In the genomic region with DNA sequence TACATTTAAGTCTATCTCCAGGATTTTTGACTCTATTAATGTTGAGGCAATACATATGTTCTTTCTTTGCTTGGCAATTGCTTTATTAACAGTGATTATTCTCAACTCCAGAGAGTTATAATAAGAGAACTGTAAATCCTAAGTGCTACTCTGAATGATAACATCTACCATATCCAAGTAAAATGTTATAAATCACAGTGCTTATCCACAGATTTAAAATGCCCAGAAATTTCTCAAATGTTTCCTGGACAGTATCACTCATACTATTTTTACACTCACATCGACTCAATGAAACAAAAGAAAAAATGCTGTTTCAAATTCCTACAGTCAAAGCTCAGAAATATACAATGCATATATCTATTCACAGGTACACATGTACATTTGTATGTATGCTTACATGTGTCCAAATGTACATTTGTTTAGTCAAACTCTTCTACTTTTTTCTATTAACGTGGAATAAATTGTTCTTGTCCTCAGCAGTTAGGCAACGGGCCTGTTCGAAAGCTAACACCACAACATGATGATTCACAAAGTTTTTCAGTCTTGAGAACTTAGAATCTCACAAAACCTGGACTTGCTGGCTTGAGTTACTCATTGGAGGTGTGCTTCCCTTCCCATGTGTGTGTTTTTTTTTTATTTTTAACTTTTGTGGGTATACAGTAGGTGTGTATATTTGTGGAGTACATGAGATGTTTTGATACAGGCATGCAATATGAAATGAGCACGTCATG, we compare ENCODE assay signal across 15 cellular contexts.
A peak's percentile ranks its signal among the peaks of the same experiment; 100 is the strongest.
DNase-seq lines count a peak whose midpoint lies in the region; ATAC-seq and TF ChIP-seq lines count a peak whose summit lies in the region.
"Had no signal": no experiment of that assay in that cellular context is flagged by ENCODE, and none has a peak within 500 bp of the region (broad histone marks: within the 10 kb centered on the region; RNA-seq: fewer than 3 reads in every experiment).

No MANE protein-coding gene starts in this region.

- no peaks in the 10 kb centered on the region for H3K36me3 ChIP-seq in prostate gland

- no peak overlapping the region for H3K27ac ChIP-seq in prostate gland

- H3K4me1 Mint-ChIP-seq in activated CD4-positive, alpha-beta T cell treated with anti-CD3 and anti-CD28 coated beads, Interleukin-2, amount 10 ng/mL, durations not matched to agents 24 days and 14 days, result peaks cover 62% of the 10 kb centered on the region
- H3K4me1 Mint-ChIP-seq in activated CD4-positive, alpha-beta T cell treated with anti-CD3 and anti-CD28 coated beads, Interleukin-2, amount 10 ng/mL, durations not matched to agents 7 days and 5 days, result peaks cover 74% of the 10 kb centered on the region
- peaks cover 76 to 79% (median 77%) of the 10 kb centered on the region in 3 donors for H3K4me1 Mint-ChIP-seq in T-cell

- peaks cover 38% of the 10 kb centered on the region for H3K36me3 Mint-ChIP-seq in activated CD4-positive, alpha-beta T cell treated with anti-CD3 and anti-CD28 coated beads, Interleukin-2, amount 10 ng/mL, durations not matched to agents 24 days and 14 days (ENCODE audit: low read depth)
- peaks cover 52% of the 10 kb centered on the region for H3K36me3 Mint-ChIP-seq in activated CD4-positive, alpha-beta T cell treated with anti-CD3 and anti-CD28 coated beads, Interleukin-2, amount 10 ng/mL, durations not matched to agents 7 days and 5 days (ENCODE audit: low read depth)
- H3K36me3 Mint-ChIP-seq in T-cell, result peaks cover 25% of the 10 kb centered on the region

- H3K4me3 Mint-ChIP-seq in activated CD4-positive, alpha-beta T cell treated with anti-CD3 and anti-CD28 coated beads, Interleukin-2, amount 10 ng/mL, durations not matched to agents 24 days and 14 days, result no peak overlapping the region
- no peak overlapping the region for H3K4me3 Mint-ChIP-seq in activated CD4-positive, alpha-beta T cell treated with anti-CD3 and anti-CD28 coated beads, Interleukin-2, amount 10 ng/mL, durations not matched to agents 7 days and 5 days
- H3K4me3 Mint-ChIP-seq in T-cell, result no peak overlapping the region
- H3K4me3 Mint-ChIP-seq: neural crest cell had no signal

- CTCF ChIA-PET in activated CD4-positive, alpha-beta T cell treated with anti-CD3 and anti-CD28 coated beads, Interleukin-2, amount 10 ng/mL, durations not matched to agents 7 days and 5 days (lab: Charles Lee), result no interaction called here
- CTCF ChIA-PET in T-cell (lab: Charles Lee), result interaction anchor here in 1 of 2 donors (1.3 kb wide), 1 partner anchor 147 kb away, joined by 4 read pairs; no protein-coding TSS in a partner anchor

- no peaks in the 10 kb centered on the region for H3K27me3 ChIP-seq in prostate gland (replicated peaks; ENCODE audit: insufficient read depth)

- intact Hi-C loops in activated CD4-positive, alpha-beta T cell treated with anti-CD3 and anti-CD28 coated beads, Interleukin-2, amount 10 ng/mL, durations not matched to agents 24 days and 14 days (cut with micrococcal nuclease), result no loop called here
- intact Hi-C loops in prostate gland (cut with DNase I), result no loop called here

- H3K9me3 Mint-ChIP-seq in activated CD4-positive, alpha-beta T cell treated with anti-CD3 and anti-CD28 coated beads, Interleukin-2, amount 10 ng/mL, durations not matched to agents 24 days and 14 days, result no peaks in the 10 kb centered on the region
- peaks cover 5% of the 10 kb centered on the region for H3K9me3 Mint-ChIP-seq in activated CD4-positive, alpha-beta T cell treated with anti-CD3 and anti-CD28 coated beads, Interleukin-2, amount 10 ng/mL, durations not matched to agents 7 days and 5 days
- H3K9me3 Mint-ChIP-seq in T-cell, result no peaks in the 10 kb centered on the region
- H3K9me3 Mint-ChIP-seq: neural crest cell had no signal

- H3K4me1 ChIP-seq in prostate gland (replicated peaks), result no peaks in the 10 kb centered on the region

- H3K27me3 Mint-ChIP-seq in activated CD4-positive, alpha-beta T cell treated with anti-CD3 and anti-CD28 coated beads, Interleukin-2, amount 10 ng/mL, durations not matched to agents 24 days and 14 days, result no peaks in the 10 kb centered on the region
- H3K27me3 Mint-ChIP-seq in activated CD4-positive, alpha-beta T cell treated with anti-CD3 and anti-CD28 coated beads, Interleukin-2, amount 10 ng/mL, durations not matched to agents 7 days and 5 days, result no peaks in the 10 kb centered on the region
- H3K27me3 Mint-ChIP-seq in T-cell, result no peaks in the 10 kb centered on the region

- ATAC-seq in T-cell (replicated peaks in 1 of 4), result no peak
- no peak for ATAC-seq in HG02798 (IDR thresholded peaks at IDR 0.05; ENCODE audit: poor library complexity, unreplicated experiment)
- ATAC-seq: left lobe of liver had no signal

- peak overlapping the region; percentile 21 for H3K27ac Mint-ChIP-seq in activated CD4-positive, alpha-beta T cell treated with anti-CD3 and anti-CD28 coated beads, Interleukin-2, amount 10 ng/mL, durations not matched to agents 24 days and 14 days
- no peak overlapping the region for H3K27ac Mint-ChIP-seq in activated CD4-positive, alpha-beta T cell treated with anti-CD3 and anti-CD28 coated beads, Interleukin-2, amount 10 ng/mL, durations not matched to agents 7 days and 5 days
- H3K27ac Mint-ChIP-seq in T-cell, result peak overlapping the region; percentile 55 to 71

- no peak for DNase-seq in activated CD4-positive, alpha-beta T cell treated with anti-CD3 and anti-CD28 coated beads, Interleukin-2, amount 10 ng/mL, durations not matched to agents 24 days and 14 days
- no peak for DNase-seq in activated CD4-positive, alpha-beta T cell treated with anti-CD3 and anti-CD28 coated beads, Interleukin-2, amount 10 ng/mL, durations not matched to agents 7 days and 5 days
- DNase-seq in T-cell (no peak), fibroblast of the aortic adventitia (ENCODE audit: low read depth) (peak; percentile 10), skeletal muscle cell (ENCODE audit: low read depth) (peak; percentile 59), prostate gland (ENCODE audit: low spot score) (no peak), NCI-H2196 treated with DMSO at 0.1 percent for 48 hours (lab: John Stamatoyannopoulos, UW; ENCODE audit: unreplicated experiment) (no peak)
- DNase-seq: central memory CD4-positive, alpha-beta T cell; hippocampal formation; NCI-H187 treated with DMSO at 0.1 percent for 48 hours; NCI-H748 treated with DMSO at 0.1 percent for 48 hours; SHP77 treated with DMSO at 0.1 percent for 48 hours had no signal

- POLR2A ChIA-PET in activated CD4-positive, alpha-beta T cell treated with anti-CD3 and anti-CD28 coated beads, Interleukin-2, amount 10 ng/mL, durations not matched to agents 7 days and 5 days (lab: Charles Lee), result no interaction called here
- POLR2A ChIA-PET in T-cell (lab: Charles Lee), result no interaction called here

- no peak for TF ChIP-seq CTCF in fibroblast of the aortic adventitia (IDR thresholded peaks at IDR 0.05; ENCODE audit: insufficient read depth, low read length)
- no peak for TF ChIP-seq CTCF in prostate gland (IDR thresholded peaks at IDR 0.05)

- no peaks in the 10 kb centered on the region for H3K9me3 ChIP-seq in prostate gland

- H3K4me3 ChIP-seq in fibroblast of the aortic adventitia (ENCODE audit: low read depth, low read length), result no peak overlapping the region
- H3K4me3 ChIP-seq in skeletal muscle cell (ENCODE audit: low read depth, low read length), result no peak overlapping the region
- H3K4me3 ChIP-seq in prostate gland, result no peak overlapping the region

- TF ChIP-seq POLR2A in prostate gland (IDR thresholded peaks at IDR 0.05), result no peak

- 69% methylated on average over 5 of the region's 5 CpGs for WGBS in prostate gland

Comparison
In these comparisons a context has a peak if more than half of its experiments do, and no peak if none do; other contexts are left out.
1. DNase-seq: peak in fibroblast of the aortic adventitia (single experiment) and skeletal muscle cell (single experiment); none in activated CD4-positive, alpha-beta T cell treated with anti-CD3 and anti-CD28 coated beads, Interleukin-2, amount 10 ng/mL, durations not matched to agents 24 days and 14 days (single experiment), activated CD4-positive, alpha-beta T cell treated with anti-CD3 and anti-CD28 coated beads, Interleukin-2, amount 10 ng/mL, durations not matched to agents 7 days and 5 days (single experiment), T-cell (0 of 34), prostate gland (single experiment) and NCI-H2196 treated with DMSO at 0.1 percent for 48 hours (single experiment).